In the genomic region with DNA sequence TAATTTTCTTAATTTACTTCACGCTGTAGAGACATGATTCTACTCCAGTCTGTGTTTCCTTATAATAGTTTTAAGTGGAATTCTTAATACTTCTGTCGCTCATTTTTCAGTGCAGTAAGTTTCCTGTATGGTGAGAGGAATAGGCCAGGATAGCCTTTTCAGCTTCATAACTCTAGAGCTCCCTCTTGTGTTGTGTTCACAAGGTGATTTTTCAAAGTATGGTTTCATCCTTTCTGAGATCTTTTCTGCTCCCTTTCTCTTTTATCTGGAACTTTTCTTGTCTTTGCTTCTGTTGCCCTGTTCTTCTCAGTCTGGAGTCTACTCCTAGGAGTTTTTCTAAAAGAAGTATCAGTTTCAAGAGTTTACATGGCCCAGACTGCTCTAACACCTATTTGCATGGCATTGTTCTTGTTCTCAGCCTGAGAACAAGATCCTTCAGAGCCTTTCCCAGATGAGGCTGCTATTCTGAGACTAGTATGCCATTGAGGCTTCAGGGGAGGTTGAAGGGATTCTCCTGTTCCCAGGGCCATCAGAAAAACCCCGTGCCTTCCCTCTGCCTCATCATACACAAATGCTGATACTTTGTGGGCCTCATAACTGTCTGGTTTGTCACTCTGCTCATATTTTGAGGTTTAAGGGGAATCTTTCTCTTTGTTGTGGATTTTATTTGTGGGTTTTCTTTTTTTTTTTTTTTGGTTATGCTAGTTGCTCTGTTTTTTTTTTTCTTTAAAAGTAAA, we compare ENCODE assay signal across 8 cellular contexts. TPM values are rescaled to one million over a fixed set of nuclear protein-coding genes. Genes with fewer than 3 reads are reported as not detected.
A peak's percentile ranks its signal among the peaks of the same experiment; 100 is the strongest.
DNase-seq lines count a peak whose midpoint lies in the region; ATAC-seq and TF ChIP-seq lines count a peak whose summit lies in the region.

No MANE protein-coding gene starts in this region.

- no peaks in the 10 kb centered on the region for H3K9me3 Mint-ChIP-seq in memory B cell

- TF ChIP-seq CTCF in OCI-LY7 (conservative IDR thresholded peaks at IDR 0.05; ENCODE audit: low read length): peak; percentile 85

- H3K27me3 Mint-ChIP-seq in memory B cell: no peaks in the 10 kb centered on the region

- DNase-seq in SIG-M5 treated with dmso at 0.1 percent for 504 hours (lab: John Stamatoyannopoulos, UW; ENCODE audit: unreplicated experiment) (peak; percentile 50), SIG-M5 (lab: John Stamatoyannopoulos, UW) (no peak), OCI-LY7 (ENCODE audit: low spot score) (peak; percentile 56), dermis microvascular lymphatic vessel endothelial cell (ENCODE audit: low read depth in 2 of 2) (peak; percentile 68 to 72), memory B cell (ENCODE audit: low spot score in 2 of 2) (no peak)
- no peak for DNase-seq in stimulated activated CD4-positive, alpha-beta T cell treated with anti-CD3 and anti-CD28 coated beads, Interleukin-12 subunit alpha, Interleukin-12 subunit beta, amount 100 ng/mL, for 4 hours

- H3K9me2 ChIP-seq in OCI-LY7 (ENCODE audit: insufficient read depth, low read length): no peaks in the 10 kb centered on the region

- no peaks in the 10 kb centered on the region; the same call in 1 of the 2 replicates for H3K79me2 ChIP-seq in OCI-LY7 (ENCODE audit: insufficient read depth, low read depth, low read length)

- H3K27ac Mint-ChIP-seq in memory B cell: peak overlapping the region; percentile 39

- ATAC-seq in HG02852 (IDR thresholded peaks at IDR 0.05; ENCODE audit: unreplicated experiment) (peak; percentile 64), memory B cell (ENCODE audit: low read depth) (no peak), HG02588 (IDR thresholded peaks at IDR 0.05; ENCODE audit: unreplicated experiment) (no peak)

- intact Hi-C loops in OCI-LY7 (cut with micrococcal nuclease; ENCODE audit: unreplicated experiment): no loop called here

- H3K4me1 ChIP-seq in OCI-LY7 (ENCODE audit: insufficient read depth, low read length, poor library complexity, severe bottlenecking): no peaks in the 10 kb centered on the region

- no TSS peak for BruUV-seq in OCI-LY7 (replicated peaks; lab: Mats Ljungman, UMichigan)

- H3K27ac ChIP-seq in OCI-LY7 (ENCODE audit: low read depth, low read length, poor library complexity, severe bottlenecking): no peak overlapping the region

- no peaks in the 10 kb centered on the region for H4K20me1 ChIP-seq in OCI-LY7 (ENCODE audit: insufficient read depth, low read length)

- H3K4me2 ChIP-seq in OCI-LY7 (ENCODE audit: low read length): no peak overlapping the region

- peaks cover 49% of the 10 kb centered on the region for H3K36me3 ChIP-seq in OCI-LY7 (ENCODE audit: insufficient read depth, low read length)

- no peaks in the 10 kb centered on the region for H3K4me1 Mint-ChIP-seq in memory B cell

- H3K4me3 Mint-ChIP-seq in memory B cell: no peak overlapping the region

- CTCF ChIA-PET in OCI-LY7 (lab: Charles Lee; ENCODE audit: unreplicated experiment): interaction anchor here (1.0 kb wide), 1 partner anchor 189 kb away, joined by 3 read pairs; no protein-coding TSS in a partner anchor

- no peak overlapping the region for H3K4me3 ChIP-seq in OCI-LY7 (ENCODE audit: low read depth, low read length, poor library complexity, severe bottlenecking)

- H2AFZ ChIP-seq in OCI-LY7 (ENCODE audit: low read length): no peak overlapping the region

- no peaks in the 10 kb centered on the region for H3K9me3 ChIP-seq in OCI-LY7 (ENCODE audit: low read length)

- H3K36me3 Mint-ChIP-seq in memory B cell: peaks cover 5% of the 10 kb centered on the region

- POLR2A ChIA-PET in OCI-LY7 (lab: Charles Lee): interaction anchor here (0.7 to 2.5 kb wide), 4 partner anchors 8 to 188 kb away, joined by 3 to 11 read pairs (median 4); no protein-coding TSS in a partner anchor

RNA-seq across cellular contexts. Expression of a gene that starts 21.8 kb away (rescaled TPM):
- total RNA-seq in OCI-LY7 (2014; rRNA removed; shearing (Covaris generic)): 39.8 and 51.4 TPM in 2 replicates
- total RNA-seq in OCI-LY7 (2022): 46.3 and 46.9 TPM in 2 replicates
- 20.0 and 20.7 TPM in 2 replicates for total RNA-seq in dermis microvascular lymphatic vessel endothelial cell

RNA-seq across cellular contexts. Expression of a gene that starts 29.6 kb away (rescaled TPM):
- total RNA-seq in OCI-LY7 (2014; rRNA removed; shearing (Covaris generic)): not detected in 2 replicates
- total RNA-seq in OCI-LY7 (2022) (not detected in 2 replicates), dermis microvascular lymphatic vessel endothelial cell (not detected in 2 replicates)

Comparison
In these comparisons a context has a peak if more than half of its experiments do, and no peak if none do; other contexts are left out.
1. DNase-seq: peak in SIG-M5 treated with dmso at 0.1 percent for 504 hours (single experiment), OCI-LY7 (single experiment) and dermis microvascular lymphatic vessel endothelial cell (2 of 2); none in SIG-M5 (single experiment), memory B cell (0 of 2) and stimulated activated CD4-positive, alpha-beta T cell treated with anti-CD3 and anti-CD28 coated beads, Interleukin-12 subunit alpha, Interleukin-12 subunit beta, amount 100 ng/mL, for 4 hours (single experiment).